ENCODE assay signal across 21 cellular contexts in genomic region chr3:188128905-188129304, GRCh38.
"Had no signal": no experiment of that assay in that cellular context is flagged by ENCODE, and none has a peak within 500 bp of the region (broad histone marks: within the 10 kb centered on the region; RNA-seq: fewer than 3 reads in every experiment).

No MANE protein-coding gene starts in this region.

- H3K9me3 ChIP-seq: colonic mucosa, gastrocnemius medialis, right atrium auricular region, stomach, tibial artery had no signal

- H3K4me2 ChIP-seq: neural progenitor cell had no signal

- ATAC-seq: esophagus mucosa; gastrocnemius medialis; left lobe of liver; naive thymus-derived CD4-positive, alpha-beta T cell; sciatic nerve; stimulated activated effector memory CD8-positive, alpha-beta T cell treated with anti-CD3 and anti-CD28 coated beads, Interleukin-12 subunit alpha, Interleukin-12 subunit beta, amount 100 ng/mL, for 72 hours had no signal

- H3K79me2 ChIP-seq: parathyroid adenoma had no signal

- H3K36me3 ChIP-seq: colonic mucosa, gastrocnemius medialis, neural progenitor cell, right atrium auricular region, stomach, tibial artery had no signal

- H3K4me3 ChIP-seq: colonic mucosa, gastrocnemius medialis, lung, neural progenitor cell, right atrium auricular region, stomach, tibial artery had no signal

- H3K27me3 ChIP-seq: colonic mucosa, gastrocnemius medialis, neural progenitor cell, right atrium auricular region, stomach, tibial artery had no signal

- H2AFZ ChIP-seq: neural progenitor cell, parathyroid adenoma had no signal

- FAIRE-seq: keratinocyte had no signal

- H3K27ac ChIP-seq: colonic mucosa, epithelial cell of prostate, gastrocnemius medialis, neural progenitor cell, parathyroid adenoma, stomach, tibial artery had no signal

- H3K4me1 ChIP-seq: colonic mucosa, neural progenitor cell, parathyroid adenoma had no signal

- DNase-seq: colonic mucosa; effector CD8-positive, alpha-beta T cell; endodermal cell; gastrocnemius medialis; head of caudate nucleus; naive thymus-derived CD4-positive, alpha-beta T cell; stimulated activated CD4-positive, alpha-beta T cell treated with anti-CD3 and anti-CD28 coated beads, Interleukin-2, amount 100 ng/mL, for 24 hours; stimulated activated CD4-positive, alpha-beta T cell treated with anti-CD3 and anti-CD28 coated beads, Interleukin-4, amount 100 ng/mL, for 24 hours; stimulated activated naive CD4-positive, alpha-beta T cell treated with Interleukin-2 at 50 U/mL for 16 hours; stomach; tibial artery had no signal

- H3K9ac ChIP-seq: neural progenitor cell, parathyroid adenoma had no signal
